In the genomic region with DNA sequence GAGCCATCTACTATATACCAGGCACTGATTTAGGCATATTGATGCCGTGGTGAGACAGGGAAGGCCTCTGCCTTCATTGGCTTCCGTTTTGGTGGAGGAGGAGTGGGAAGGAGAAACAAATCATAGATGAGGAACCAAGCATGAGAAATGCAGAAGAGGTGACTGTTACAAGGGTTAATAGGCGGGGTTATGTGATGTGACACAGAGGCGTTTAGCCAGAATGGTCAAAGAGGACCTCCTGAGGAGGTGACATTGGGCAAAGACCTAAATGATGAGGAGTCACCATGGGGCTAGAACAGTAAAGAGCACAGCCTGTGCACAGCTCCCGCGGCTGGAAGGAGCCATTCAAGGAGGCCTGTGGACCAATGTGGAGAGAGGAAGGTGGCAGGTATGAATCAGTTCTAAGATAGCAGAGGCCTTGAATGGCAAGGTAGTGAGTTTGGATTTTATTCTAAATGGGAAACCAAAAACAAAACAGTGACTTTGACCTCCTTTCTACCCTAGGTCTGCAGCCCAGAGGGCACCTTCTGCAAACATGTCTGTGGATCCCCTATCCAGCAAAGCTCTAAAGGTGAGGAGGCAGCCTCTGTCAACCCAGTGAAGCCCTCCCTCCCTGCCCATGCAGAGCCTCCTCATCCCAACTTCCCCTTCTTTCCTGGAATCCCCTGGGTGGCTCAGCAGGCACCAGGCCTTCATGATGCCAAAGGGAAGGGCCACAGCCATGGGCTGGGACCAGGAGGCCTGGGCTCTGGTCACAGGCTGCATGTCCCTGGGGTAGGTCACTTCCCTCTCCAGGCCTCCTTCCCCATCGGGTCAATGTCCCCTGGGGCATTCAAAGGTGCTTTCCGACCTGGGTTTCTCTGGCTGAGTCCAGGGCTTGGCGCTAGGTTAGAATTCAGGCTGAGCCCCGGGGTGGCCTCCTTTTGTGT, we compare ENCODE assay signal across 9 cellular contexts. TPM values are rescaled to one million over a fixed set of nuclear protein-coding genes. Genes with fewer than 3 reads are reported as not detected.
DNase-seq lines count a peak whose midpoint lies in the region; TF ChIP-seq lines count a peak whose summit lies in the region.
"Had no signal": no experiment of that assay in that cellular context is flagged by ENCODE, and none has a peak within 500 bp of the region (broad histone marks: within the 10 kb centered on the region; RNA-seq: fewer than 3 reads in every experiment).

No MANE protein-coding gene starts in this region.

- intact Hi-C loops in colonic mucosa (cut with DNase I) = no loop called here

- peak overlapping the region; percentile 39 for H3K4me2 ChIP-seq in osteoblast (ENCODE audit: insufficient read depth, low read length)

- peak overlapping the region; percentile 24 to 50 for H3K27ac ChIP-seq in coronary artery
- peak overlapping the region; percentile 5 for H3K27ac ChIP-seq in osteoblast (ENCODE audit: low read depth, low read length)
- no peak overlapping the region for H3K27ac ChIP-seq in colonic mucosa

- H3K79me2 ChIP-seq in osteoblast (ENCODE audit: insufficient read depth, low read length) = peaks cover 48% of the 10 kb centered on the region

- H3K4me1 ChIP-seq in osteoblast (ENCODE audit: insufficient read depth, low read length) = peaks cover 11% of the 10 kb centered on the region
- peaks cover under 1% of the 10 kb centered on the region for H3K4me1 ChIP-seq in colonic mucosa

- peaks cover 18% of the 10 kb centered on the region for H4K20me1 ChIP-seq in osteoblast (ENCODE audit: insufficient read depth, low read length)

- H3K36me3 ChIP-seq in GM06990 (ENCODE audit: control insufficient read depth, insufficient read depth, low read length) (no peaks in the 10 kb centered on the region; the same call in 1 of the 2 replicates), osteoblast (ENCODE audit: insufficient read depth, low read length) (peaks cover 26% of the 10 kb centered on the region), colonic mucosa (no peaks in the 10 kb centered on the region)

- H3K36me3 Mint-ChIP-seq in IgD-negative memory B cell = no peaks in the 10 kb centered on the region
- H3K36me3 Mint-ChIP-seq in activated T-cell treated with anti-CD3 and anti-CD28 coated beads, Interleukin-2, amount 50 U/mL, for 24 hours (ENCODE audit: low read depth) = peaks cover 20% of the 10 kb centered on the region

- H2AFZ ChIP-seq in osteoblast (ENCODE audit: low read length) = no peak overlapping the region

- TF ChIP-seq CTCF in GM06990 (IDR thresholded peaks at IDR 0.05; ENCODE audit: insufficient read depth, low read length, poor library complexity, severe bottlenecking) (no peak), coronary artery (IDR thresholded peaks at IDR 0.05) (no peak), osteoblast (IDR thresholded peaks at IDR 0.05; ENCODE audit: extremely low read depth, low read depth, low read length) (no peak), colonic mucosa (IDR thresholded peaks at IDR 0.05) (no peak)

- H3K9me3 ChIP-seq in osteoblast (ENCODE audit: low read depth, low read length) (no peaks in the 10 kb centered on the region), colonic mucosa (no peaks in the 10 kb centered on the region)

- H3K27ac Mint-ChIP-seq in IgD-negative memory B cell = peak overlapping the region in 2 of 3 donors; percentile 18 to 35
- H3K27ac Mint-ChIP-seq in activated T-cell treated with anti-CD3 and anti-CD28 coated beads, Interleukin-2, amount 50 U/mL, for 24 hours = no peak overlapping the region

- no peaks in the 10 kb centered on the region for H3K27me3 Mint-ChIP-seq in IgD-negative memory B cell
- H3K27me3 Mint-ChIP-seq in activated T-cell treated with anti-CD3 and anti-CD28 coated beads, Interleukin-2, amount 50 U/mL, for 24 hours = no peaks in the 10 kb centered on the region

- H3K4me3 ChIP-seq in GM06990 (replicated peaks; ENCODE audit: low read depth, low read length) = peak overlapping the region; percentile 50
- H3K4me3 ChIP-seq in coronary artery = peak overlapping the region; percentile 60
- H3K4me3 ChIP-seq in osteoblast (ENCODE audit: insufficient read depth, low read length) = no peak overlapping the region
- no peak overlapping the region for H3K4me3 ChIP-seq in colonic mucosa

- H3K27me3 ChIP-seq in GM06990 (replicated peaks; ENCODE audit: control insufficient read depth, insufficient read depth, low read length) = no peaks in the 10 kb centered on the region
- H3K27me3 ChIP-seq in osteoblast (ENCODE audit: insufficient read depth, low read length) = no peaks in the 10 kb centered on the region
- H3K27me3 ChIP-seq in colonic mucosa = no peaks in the 10 kb centered on the region

- peak overlapping the region in 1 of 2 donors; percentile 38 for H3K9ac ChIP-seq in colonic mucosa (ENCODE audit: low read depth in 2 of 2, low read length in 2 of 2)

- DNase-seq in GM06990 (ENCODE audit: extremely low read depth, insufficient read length) = no peak
- no peak for DNase-seq in coronary artery (ENCODE audit: low spot score)
- DNase-seq in osteoblast (ENCODE audit: insufficient read length, low spot score, missing footprints) = peak; percentile 81
- no peak for DNase-seq in colonic mucosa
- no peak for DNase-seq in NCI-H526 treated with DMSO at 0.1 percent for 48 hours (lab: John Stamatoyannopoulos, UW)
- DNase-seq in activated T-cell treated with anti-CD3 and anti-CD28 coated beads for 4 hours = no peak
- no peak for DNase-seq in activated T-cell treated with anti-CD3 and anti-CD28 coated beads, Interleukin-2, amount 50 U/mL, for 24 hours
- DNase-seq: Karpas-422 had no signal

- H3K9me3 Mint-ChIP-seq in IgD-negative memory B cell = no peaks in the 10 kb centered on the region
- H3K9me3 Mint-ChIP-seq in activated T-cell treated with anti-CD3 and anti-CD28 coated beads, Interleukin-2, amount 50 U/mL, for 24 hours = no peaks in the 10 kb centered on the region

- H3K4me1 Mint-ChIP-seq in IgD-negative memory B cell = peaks cover 0 to 14% (median 11%) of the 10 kb centered on the region in 3 donors
- H3K4me1 Mint-ChIP-seq in activated T-cell treated with anti-CD3 and anti-CD28 coated beads, Interleukin-2, amount 50 U/mL, for 24 hours (ENCODE audit: low read depth) = peaks cover 33% of the 10 kb centered on the region

- H3K4me3 Mint-ChIP-seq in IgD-negative memory B cell = peak overlapping the region in 3 of 4 donors; percentile 72 to 88 (median 85)
- no peak overlapping the region for H3K4me3 Mint-ChIP-seq in activated T-cell treated with anti-CD3 and anti-CD28 coated beads, Interleukin-2, amount 50 U/mL, for 24 hours

RNA-seq across cellular contexts. Expression of gene MAFF, which starts 11.8 kb away (rescaled TPM):
- polyA plus RNA-seq in IgD-negative memory B cell = 1.5 TPM
- total RNA-seq in osteoblast = 16.5 and 22.4 TPM in 2 replicates
- total RNA-seq in colonic mucosa = 10 to 100 TPM in 1 of 2 donors, 1 to 10 TPM in 1; 5.2 to 41.7 TPM

RNA-seq across cellular contexts. Expression of gene PLA2G6, which starts 32.0 kb away (rescaled TPM):
- polyA plus RNA-seq in IgD-negative memory B cell = 3.0 TPM
- total RNA-seq in osteoblast (12.3 and 17.7 TPM in 2 replicates), colonic mucosa (10 to 100 TPM; 24.1 to 38.5 TPM)

RNA-seq across cellular contexts. Expression of gene TMEM184B, which starts 59.2 kb away (rescaled TPM):
- 5.9 TPM for polyA plus RNA-seq in IgD-negative memory B cell
- 29.8 and 30.0 TPM in 2 replicates for total RNA-seq in osteoblast
- 10 to 100 TPM; 58.8 to 61.6 TPM for total RNA-seq in colonic mucosa

Comparison
In these comparisons a context has a peak if more than half of its experiments do, and no peak if none do; other contexts are left out.
1. H3K4me3 ChIP-seq: peak in GM06990 (single experiment) and coronary artery (single experiment); none in osteoblast (single experiment) and colonic mucosa (single experiment).